ENCODE assay signal across 8 cellular contexts in the genomic region with DNA sequence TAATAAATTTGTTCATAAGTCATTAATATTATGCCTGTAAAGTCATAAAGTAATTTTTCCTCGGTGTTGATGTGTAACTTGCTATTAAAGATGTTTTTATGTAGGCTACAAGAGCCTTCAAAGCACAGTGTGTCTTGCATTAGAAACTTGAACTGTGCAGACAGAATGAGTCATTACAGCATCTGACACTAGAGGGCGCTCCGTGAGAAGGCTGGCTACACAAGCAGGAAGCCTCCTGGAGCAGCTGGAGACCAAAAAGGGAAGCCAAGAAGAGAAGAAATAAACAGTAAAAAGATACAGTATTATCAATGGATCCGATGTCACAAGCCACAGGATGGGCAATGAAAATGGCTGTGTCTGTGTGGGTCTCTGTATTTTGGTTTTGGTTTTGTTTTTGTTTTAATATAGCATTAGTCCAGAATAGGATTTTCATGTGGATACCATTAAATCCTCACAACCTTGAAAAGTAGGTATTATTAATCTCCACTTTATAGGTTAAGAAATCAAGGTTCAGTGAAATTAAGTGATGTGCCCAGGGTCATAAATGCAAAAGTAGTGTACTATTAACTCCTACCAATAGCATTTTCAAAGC. TPM values are rescaled to one million over a fixed set of nuclear protein-coding genes. Genes with fewer than 3 reads are reported as not detected.
A peak's percentile ranks its signal among the peaks of the same experiment; 100 is the strongest.
DNase-seq lines count a peak whose midpoint lies in the region; ATAC-seq lines count a peak whose summit lies in the region.

No MANE protein-coding gene starts in this region.

- no peak overlapping the region for H3K9ac ChIP-seq in mesenchymal stem cell (ENCODE audit: low read length)

- no peak overlapping the region for H3K4me3 Mint-ChIP-seq in CD4-positive, CD25-positive, alpha-beta regulatory T cell
- H3K4me3 Mint-ChIP-seq in activated CD4-positive, alpha-beta memory T cell treated with anti-CD3 and anti-CD28 coated beads, Interleukin-2, amount 10 ng/mL, durations not matched to agents 7 days and 5 days, result no peak overlapping the region

- H3K27ac Mint-ChIP-seq in CD4-positive, CD25-positive, alpha-beta regulatory T cell, result no peak overlapping the region
- H3K27ac Mint-ChIP-seq in activated CD4-positive, alpha-beta memory T cell treated with anti-CD3 and anti-CD28 coated beads, Interleukin-2, amount 10 ng/mL, durations not matched to agents 7 days and 5 days, result no peak overlapping the region

- no peak overlapping the region for H3K18ac ChIP-seq in mesenchymal stem cell (ENCODE audit: low read depth in 1 of 2, low read length in 2 of 2)

- peaks cover 7% of the 10 kb centered on the region for H3K27me3 ChIP-seq in CD4-positive, CD25-positive, alpha-beta regulatory T cell (ENCODE audit: control insufficient read depth, insufficient read depth, low read length)
- no peaks in the 10 kb centered on the region for H3K27me3 ChIP-seq in mesenchymal stem cell (ENCODE audit: control insufficient read depth in 1 of 2, insufficient read depth in 1 of 2, low read length in 2 of 2)

- peak overlapping the region; percentile 46 for H3K4me3 ChIP-seq in CD4-positive, CD25-positive, alpha-beta regulatory T cell (ENCODE audit: low read depth, low read length)
- no peak overlapping the region for H3K4me3 ChIP-seq in mesenchymal stem cell (ENCODE audit: insufficient read depth in 1 of 2, low read depth in 1 of 2, low read length in 2 of 2)

- H4K8ac ChIP-seq in mesenchymal stem cell (ENCODE audit: low read length), result no peak overlapping the region

- no peak overlapping the region for H3K4me2 ChIP-seq in mesenchymal stem cell (ENCODE audit: low read length, poor library complexity, severe bottlenecking)

- H2AFZ ChIP-seq in mesenchymal stem cell (ENCODE audit: low read depth, low read length), result no peak overlapping the region

- H4K91ac ChIP-seq in mesenchymal stem cell (ENCODE audit: low read length), result no peak overlapping the region

- POLR2A ChIA-PET in activated CD4-positive, alpha-beta memory T cell treated with anti-CD3 and anti-CD28 coated beads, Interleukin-2, amount 10 ng/mL, durations not matched to agents 7 days and 5 days (lab: Charles Lee), result interaction anchor here (1.0 to 1.3 kb wide), 2 partner anchors 20 to 180 kb away, joined by 3 read pairs; no protein-coding TSS in a partner anchor

- H3K27me3 Mint-ChIP-seq in CD4-positive, CD25-positive, alpha-beta regulatory T cell, result peaks cover 13% of the 10 kb centered on the region
- H3K27me3 Mint-ChIP-seq in activated CD4-positive, alpha-beta memory T cell treated with anti-CD3 and anti-CD28 coated beads, Interleukin-2, amount 10 ng/mL, durations not matched to agents 7 days and 5 days, result peaks cover 2% of the 10 kb centered on the region

- no peaks in the 10 kb centered on the region for H3K4me1 ChIP-seq in CD4-positive, CD25-positive, alpha-beta regulatory T cell (ENCODE audit: control insufficient read depth, insufficient read depth, low read length, poor library complexity, severe bottlenecking)
- peaks cover 6% of the 10 kb centered on the region for H3K4me1 ChIP-seq in mesenchymal stem cell (ENCODE audit: control insufficient read depth, insufficient read depth, low read depth, low read length)

- no peak overlapping the region for H3K4ac ChIP-seq in mesenchymal stem cell (ENCODE audit: low read depth in 1 of 2, low read length in 2 of 2)

- peak; percentile 84 to 93 for ATAC-seq in CD4-positive, CD25-positive, alpha-beta regulatory T cell (ENCODE audit: low read depth in 2 of 2)
- ATAC-seq in GM19372 (IDR thresholded peaks at IDR 0.05; ENCODE audit: low read depth, unreplicated experiment) (peak; percentile 87), HG03558 (IDR thresholded peaks at IDR 0.05; ENCODE audit: extremely low read depth, unreplicated experiment) (peak; percentile 68)

- DNase-seq in CD4-positive, CD25-positive, alpha-beta regulatory T cell, result peak; percentile 66 to 89 (median 75)
- DNase-seq in NK-92 (lab: John Stamatoyannopoulos, UW; ENCODE audit: unreplicated experiment) (peak; percentile 37), mesenchymal stem cell (peak; percentile 82)
- DNase-seq in activated CD4-positive, alpha-beta memory T cell treated with anti-CD3 and anti-CD28 coated beads, Interleukin-2, amount 10 ng/mL, durations not matched to agents 7 days and 5 days, result peak; percentile 87
- DNase-seq in effector CD8-positive, alpha-beta T cell (lab: John Stamatoyannopoulos, UW), result peak; percentile 75
- DNase-seq in stimulated activated CD8-positive, alpha-beta memory T cell treated with anti-CD3 and anti-CD28 coated beads, Interleukin-2, amount 100 ng/mL, for 1 hour (ENCODE audit: low read depth in 2 of 2), result peak; percentile 70 to 72

- H2BK120ac ChIP-seq in mesenchymal stem cell (ENCODE audit: low read depth, low read length), result no peak overlapping the region

- H2BK15ac ChIP-seq in mesenchymal stem cell (ENCODE audit: low read depth, poor library complexity, severe bottlenecking), result no peak overlapping the region

- H3K4me1 Mint-ChIP-seq in CD4-positive, CD25-positive, alpha-beta regulatory T cell, result peaks cover 0 to 2% (median under 1%) of the 10 kb centered on the region in 4 donors
- peaks cover 4% of the 10 kb centered on the region for H3K4me1 Mint-ChIP-seq in activated CD4-positive, alpha-beta memory T cell treated with anti-CD3 and anti-CD28 coated beads, Interleukin-2, amount 10 ng/mL, durations not matched to agents 7 days and 5 days

- H2AK5ac ChIP-seq in mesenchymal stem cell (ENCODE audit: low read length, severe bottlenecking), result no peak overlapping the region

- H2BK5ac ChIP-seq in mesenchymal stem cell (ENCODE audit: low read depth, low read length, poor library complexity, severe bottlenecking), result no peak overlapping the region

- no peaks in the 10 kb centered on the region for H3K36me3 Mint-ChIP-seq in CD4-positive, CD25-positive, alpha-beta regulatory T cell
- H3K36me3 Mint-ChIP-seq in activated CD4-positive, alpha-beta memory T cell treated with anti-CD3 and anti-CD28 coated beads, Interleukin-2, amount 10 ng/mL, durations not matched to agents 7 days and 5 days (ENCODE audit: low read depth), result no peaks in the 10 kb centered on the region

- H3K27ac ChIP-seq in CD4-positive, CD25-positive, alpha-beta regulatory T cell (ENCODE audit: insufficient read depth, low read length, poor library complexity, severe bottlenecking), result no peak overlapping the region
- H3K27ac ChIP-seq in mesenchymal stem cell (ENCODE audit: low read length, poor library complexity, severe bottlenecking), result no peak overlapping the region

- CTCF ChIA-PET in activated CD4-positive, alpha-beta memory T cell treated with anti-CD3 and anti-CD28 coated beads, Interleukin-2, amount 10 ng/mL, durations not matched to agents 7 days and 5 days (lab: Charles Lee), result interaction anchor here (0.6 to 2.5 kb wide), 15 partner anchors 9 to 189 kb away, joined by 3 to 22 read pairs (median 4); no protein-coding TSS in a partner anchor

- WGBS in mesenchymal stem cell, result 0% methylated on average over 4 of the region's 4 CpGs

- no peaks in the 10 kb centered on the region for H3K9me3 ChIP-seq in CD4-positive, CD25-positive, alpha-beta regulatory T cell (ENCODE audit: control insufficient read depth in 2 of 2, low read length in 2 of 2)
- H3K9me3 ChIP-seq in mesenchymal stem cell (ENCODE audit: control insufficient read depth, low read length), result no peaks in the 10 kb centered on the region

- no peaks in the 10 kb centered on the region for H3K9me3 Mint-ChIP-seq in CD4-positive, CD25-positive, alpha-beta regulatory T cell
- no peaks in the 10 kb centered on the region for H3K9me3 Mint-ChIP-seq in activated CD4-positive, alpha-beta memory T cell treated with anti-CD3 and anti-CD28 coated beads, Interleukin-2, amount 10 ng/mL, durations not matched to agents 7 days and 5 days

- no peak overlapping the region for H3K14ac ChIP-seq in mesenchymal stem cell (ENCODE audit: low read length in 2 of 2)

- no peak overlapping the region for H3K23ac ChIP-seq in mesenchymal stem cell (ENCODE audit: low read length in 2 of 2)

- no peaks in the 10 kb centered on the region for H3K36me3 ChIP-seq in CD4-positive, CD25-positive, alpha-beta regulatory T cell (ENCODE audit: control insufficient read depth, insufficient read depth, low read length)
- H3K36me3 ChIP-seq in mesenchymal stem cell (ENCODE audit: control insufficient read depth in 1 of 2, insufficient read depth in 2 of 2, low read depth in 1 of 2, low read length in 2 of 2), result no peaks in the 10 kb centered on the region

- no peaks in the 10 kb centered on the region for H3K79me1 ChIP-seq in mesenchymal stem cell (replicated peaks; ENCODE audit: low read length, poor library complexity, severe bottlenecking)

- no peak overlapping the region for H2BK12ac ChIP-seq in mesenchymal stem cell (ENCODE audit: low read length in 2 of 2)

RNA-seq across cellular contexts. Expression of a gene that starts 16.1 kb away (rescaled TPM):
- 23.6 TPM for total RNA-seq in CD4-positive, CD25-positive, alpha-beta regulatory T cell
- polyA plus RNA-seq in CD4-positive, CD25-positive, alpha-beta regulatory T cell, result 10 to 100 TPM; 45.4 to 69.0 (median 56.8) TPM
- 10 to 100 TPM; 19.4 to 20.3 TPM for total RNA-seq in activated CD4-positive, alpha-beta memory T cell treated with anti-CD3 and anti-CD28 coated beads, Interleukin-2, amount 10 ng/mL, durations not matched to agents 7 days and 5 days
- 28.0 TPM for polyA plus RNA-seq in mesenchymal stem cell (2013, experiment 1 of 2)
- polyA plus RNA-seq in mesenchymal stem cell (2013, experiment 2 of 2), result 28.7 TPM

Comparison
In these comparisons a context has a peak if more than half of its experiments do, and no peak if none do; other contexts are left out.
1. DNase-seq: peak in every context shown above with its lines; median percentile 87 in activated CD4-positive, alpha-beta memory T cell treated with anti-CD3 and anti-CD28 coated beads, Interleukin-2, amount 10 ng/mL, durations not matched to agents 7 days and 5 days; 82 in mesenchymal stem cell; 75 in CD4-positive, CD25-positive, alpha-beta regulatory T cell; 75 in effector CD8-positive, alpha-beta T cell; 71 in stimulated activated CD8-positive, alpha-beta memory T cell treated with anti-CD3 and anti-CD28 coated beads, Interleukin-2, amount 100 ng/mL, for 1 hour; 37 in NK-92.